ENCODE assay signal across 28 cellular contexts in genomic region chr18:61782545-61782944, GRCh38.
"Had no signal": no experiment of that assay in that cellular context is flagged by ENCODE, and none has a peak within 500 bp of the region (broad histone marks: within the 10 kb centered on the region; RNA-seq: fewer than 3 reads in every experiment).

No MANE protein-coding gene starts in this region.

- H3K4me1 Mint-ChIP-seq: immature natural killer cell; naive B cell; natural killer cell; nephron progenitor cell; stimulated activated naive B cell treated with anti-CD40 and anti-IgM and Interleukin-4, amounts not matched to agents 10 μg/mL and 1 μg/mL and 100 μg/mL, for 72 hours had no signal

- H3K27me3 Mint-ChIP-seq: progenitor cell of endocrine pancreas; stimulated activated naive B cell treated with anti-CD40 and anti-IgM and Interleukin-4, amounts not matched to agents 10 μg/mL and 1 μg/mL and 100 μg/mL, for 72 hours; type B pancreatic cell had no signal

- H3K36me3 Mint-ChIP-seq: naive B cell; natural killer cell; stimulated activated naive B cell treated with anti-CD40 and anti-IgM and Interleukin-4, amounts not matched to agents 10 μg/mL and 1 μg/mL and 100 μg/mL, for 72 hours; type B pancreatic cell had no signal

- DNase-seq: hypothalamus; immature natural killer cell; kidney; left colon; left lung; lower lobe of right lung; mammary epithelial cell; mesenchymal stem cell; naive B cell; natural killer cell; nephron progenitor cell; ovary; right lobe of liver; stimulated activated CD4-positive, alpha-beta T cell treated with anti-CD3 and anti-CD28 coated beads, Interleukin-12 subunit alpha, Interleukin-12 subunit beta, amount 100 ng/mL, for 4 hours; stimulated activated CD4-positive, alpha-beta T cell treated with anti-CD3 and anti-CD28 coated beads, Interleukin-15, amount 100 ng/mL, for 24 hours; stimulated activated CD4-positive, alpha-beta T cell treated with anti-CD3 and anti-CD28 coated beads, Interleukin-2, amount 100 ng/mL, for 24 hours; stimulated activated CD4-positive, alpha-beta T cell treated with anti-CD3 and anti-CD28 coated beads, Interleukin-4, amount 100 ng/mL, for 1 hour; stimulated activated naive B cell treated with anti-CD40 and anti-IgM and Interleukin-4, amounts not matched to agents 10 μg/mL and 1 μg/mL and 100 μg/mL, for 72 hours; stimulated activated naive CD8-positive, alpha-beta T cell treated with anti-CD3 and anti-CD28 coated beads, Interleukin-15, Interleukin-2, amounts not matched to agents 100 U/mL and 50 U/mL, for 24 hours; stomach; testis; thyroid gland; uterus had no signal

- H3K4me1 ChIP-seq: left lung, lower lobe of right lung, right atrium auricular region, right lobe of liver, testis, thyroid gland, uterus had no signal

- H3K27ac ChIP-seq: left lung, lower lobe of right lung, ovary, right atrium auricular region, right lobe of liver, stomach, testis, thyroid gland, uterus had no signal

- ATAC-seq: left colon; left lung; lower lobe of right lung; natural killer cell; right lobe of liver; stimulated activated naive B cell treated with anti-CD40 and anti-IgM and Interleukin-4, amounts not matched to agents 10 μg/mL and 1 μg/mL and 100 μg/mL, for 72 hours; stimulated activated naive CD8-positive, alpha-beta T cell treated with anti-CD3 and anti-CD28 coated beads, Interleukin-15, Interleukin-2, amounts not matched to agents 100 U/mL and 50 U/mL, for 24 hours had no signal

- H3K9me3 ChIP-seq: lower lobe of right lung, ovary, right lobe of liver, testis, thyroid gland, uterus had no signal

- H3K27ac Mint-ChIP-seq: immature natural killer cell; mesothelial cell of epicardium; naive B cell; natural killer cell; nephron progenitor cell; progenitor cell of endocrine pancreas; stimulated activated naive B cell treated with anti-CD40 and anti-IgM and Interleukin-4, amounts not matched to agents 10 μg/mL and 1 μg/mL and 100 μg/mL, for 72 hours; type B pancreatic cell had no signal

- H3K4me3 ChIP-seq: left lung, lower lobe of right lung, ovary, right atrium auricular region, right lobe of liver, stomach, testis, thyroid gland, uterus had no signal

- H3K4me3 Mint-ChIP-seq: immature natural killer cell; mesothelial cell of epicardium; naive B cell; natural killer cell; nephron progenitor cell; stimulated activated naive B cell treated with anti-CD40 and anti-IgM and Interleukin-4, amounts not matched to agents 10 μg/mL and 1 μg/mL and 100 μg/mL, for 72 hours; type B pancreatic cell had no signal

- FAIRE-seq: islet of Langerhans, kidney had no signal

- H3K27me3 ChIP-seq: left lung, ovary, right atrium auricular region, right lobe of liver, stomach, testis, thyroid gland, uterus had no signal

- H3K36me3 ChIP-seq: left lung, lower lobe of right lung, ovary, right atrium auricular region, right lobe of liver, stomach, thyroid gland, uterus had no signal
